In the genomic region with DNA sequence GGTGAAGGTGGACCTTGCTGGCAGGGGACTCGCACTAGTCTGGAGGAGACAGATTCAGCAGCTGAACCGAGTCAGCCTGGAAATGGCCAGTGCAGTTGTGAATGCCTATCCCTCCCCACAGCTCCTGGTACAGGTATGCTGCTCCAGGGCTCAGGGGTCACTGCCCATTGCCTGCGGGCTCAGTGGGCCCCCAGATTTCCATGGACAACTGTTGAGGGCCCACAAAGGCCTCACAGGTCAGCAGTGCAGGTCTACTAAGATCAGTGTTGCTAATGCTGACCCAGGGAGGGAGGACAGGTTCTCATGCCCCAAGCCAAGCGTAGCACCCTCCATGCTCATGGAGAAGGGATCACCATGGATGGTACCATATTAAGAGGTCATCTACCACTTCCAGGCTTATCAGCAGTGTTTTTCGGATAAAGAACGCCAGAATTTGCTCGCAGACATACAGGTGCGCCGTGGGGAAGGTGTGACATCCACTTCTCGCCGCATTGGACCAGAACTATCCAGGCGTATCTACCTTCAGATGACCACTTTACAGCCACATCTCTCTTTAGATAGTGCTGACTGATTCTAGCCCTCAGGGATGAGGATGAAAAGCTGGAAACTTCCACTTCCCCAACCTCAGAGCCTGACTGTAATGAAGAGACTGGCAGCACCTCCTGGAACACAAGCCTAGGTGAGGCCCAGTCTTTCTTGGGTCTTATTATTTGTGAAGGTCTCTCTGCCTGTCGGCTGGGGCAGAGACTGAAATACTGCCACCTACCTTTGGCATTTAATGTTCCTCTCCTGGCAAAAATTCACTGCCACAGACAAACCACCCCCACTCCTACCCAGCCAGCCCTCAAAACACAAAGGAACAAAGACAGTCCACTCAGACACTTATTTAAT, we compare ENCODE assay signal across 10 cellular contexts. TPM values are rescaled to one million over a fixed set of nuclear protein-coding genes. Genes with fewer than 3 reads are reported as not detected.
A peak's percentile ranks its signal among the peaks of the same experiment; 100 is the strongest.
DNase-seq lines count a peak whose midpoint lies in the region; ATAC-seq and TF ChIP-seq lines count a peak whose summit lies in the region.
"Had no signal": no experiment of that assay in that cellular context is flagged by ENCODE, and none has a peak within 500 bp of the region (broad histone marks: within the 10 kb centered on the region; RNA-seq: fewer than 3 reads in every experiment).

No MANE protein-coding gene starts in this region.

- H3K27ac ChIP-seq in OCI-LY3 (ENCODE audit: low read length) (no peak overlapping the region), colonic mucosa (no peak overlapping the region)

- H3K36me3 ChIP-seq in OCI-LY3 (replicated peaks; ENCODE audit: low read depth, low read length) (peaks cover 68% of the 10 kb centered on the region), colonic mucosa (peaks cover 26% of the 10 kb centered on the region)

- H3K4me3 ChIP-seq in OCI-LY3 (ENCODE audit: low read length): no peak overlapping the region
- H3K4me3 ChIP-seq in epithelial cell of esophagus (ENCODE audit: low read length): no peak overlapping the region
- H3K4me3 ChIP-seq in colonic mucosa: no peak overlapping the region

- TF ChIP-seq CTCF in OCI-LY3 (IDR thresholded peaks at IDR 0.05; ENCODE audit: low read depth, low read length) (peak; percentile 18; the same call in 1 of the 2 replicates), epithelial cell of esophagus (IDR thresholded peaks at IDR 0.05; ENCODE audit: insufficient read depth, low read depth, low read length, missing control alignments) (peak; percentile 10), colonic mucosa (IDR thresholded peaks at IDR 0.05) (no peak)

- H3K9ac ChIP-seq in OCI-LY3 (ENCODE audit: low read length): no peak overlapping the region
- peak overlapping the region in 1 of 2 donors; percentile 3 for H3K9ac ChIP-seq in colonic mucosa (ENCODE audit: low read depth in 2 of 2, low read length in 2 of 2)

- ATAC-seq in Right ventricle myocardium superior (ENCODE audit: poor library complexity): peak; percentile 21
- ATAC-seq in left ventricle myocardium superior: no peak
- ATAC-seq: esophagus mucosa had no signal

- no peak overlapping the region for H2AFZ ChIP-seq in OCI-LY3 (ENCODE audit: low read depth, low read length)

- no peaks in the 10 kb centered on the region for H3K79me2 ChIP-seq in OCI-LY3 (ENCODE audit: low read length)

- H4K20me1 ChIP-seq in OCI-LY3 (ENCODE audit: insufficient read depth, low read length): no peaks in the 10 kb centered on the region

- no peak overlapping the region for H3K4me2 ChIP-seq in OCI-LY3 (ENCODE audit: low read length)

- H3K4me1 ChIP-seq in OCI-LY3 (ENCODE audit: low read length): no peaks in the 10 kb centered on the region
- H3K4me1 ChIP-seq in colonic mucosa: no peaks in the 10 kb centered on the region

- no peaks in the 10 kb centered on the region for H3K27me3 ChIP-seq in OCI-LY3 (ENCODE audit: low read depth, low read length)
- no peaks in the 10 kb centered on the region for H3K27me3 ChIP-seq in colonic mucosa

- intact Hi-C loops in Right ventricle myocardium superior (cut with DNase I): no loop called here
- intact Hi-C loops in left ventricle myocardium superior (cut with micrococcal nuclease): no loop called here
- intact Hi-C loops in colonic mucosa (cut with DNase I): no loop called here

- DNase-seq in Right ventricle myocardium superior (no peak), left ventricle myocardium superior (no peak), epithelial cell of esophagus (ENCODE audit: low read depth) (no peak), C1 segment of cervical spinal cord (lab: John Stamatoyannopoulos, UW) (no peak), colonic mucosa (no peak), globus pallidus (ENCODE audit: low spot score) (no peak), ecto neural progenitor cell (ENCODE audit: low spot score) (no peak)
- DNase-seq: anterior cingulate cortex had no signal

- H3K9me3 ChIP-seq in OCI-LY3 (ENCODE audit: insufficient read depth, low read length): no peaks in the 10 kb centered on the region
- no peaks in the 10 kb centered on the region for H3K9me3 ChIP-seq in colonic mucosa

RNA-seq across cellular contexts. Expression of a gene that starts 7.6 kb away (rescaled TPM):
- total RNA-seq in Right ventricle myocardium superior (not detected), left ventricle myocardium superior (0.35 TPM), colonic mucosa (10 to 100 TPM in 1 of 2 donors, 1 to 10 TPM in 1; 1.8 to 10.1 TPM)

RNA-seq across cellular contexts. Expression of a gene that starts 7.6 kb away (rescaled TPM):
- total RNA-seq in Right ventricle myocardium superior (78.6 TPM), left ventricle myocardium superior (79.3 TPM), colonic mucosa (100 to 1,000 TPM in 1 of 2 donors, 10 to 100 TPM in 1; 71.7 to 135 TPM)

RNA-seq across cellular contexts. Expression of a gene that starts 16.7 kb away (rescaled TPM):
- total RNA-seq in Right ventricle myocardium superior: 20.3 TPM
- total RNA-seq in left ventricle myocardium superior: 22.8 TPM
- total RNA-seq in colonic mucosa: 100 to 1,000 TPM; 147 to 265 TPM

RNA-seq across cellular contexts. Expression of a gene that starts 34.7 kb away (rescaled TPM):
- total RNA-seq in Right ventricle myocardium superior (13.0 TPM), left ventricle myocardium superior (18.0 TPM), colonic mucosa (10 to 100 TPM; 15.6 to 28.5 TPM)

RNA-seq across cellular contexts. Expression of a gene that starts 45.4 kb away (rescaled TPM):
- 25.0 TPM for total RNA-seq in Right ventricle myocardium superior
- 22.5 TPM for total RNA-seq in left ventricle myocardium superior
- 100 to 1,000 TPM in 1 of 2 donors, 10 to 100 TPM in 1; 50.8 to 119 TPM for total RNA-seq in colonic mucosa
